In genomic region chr16:19808061-19808621, GRCh38 we compare ENCODE assay signal across 10 cellular contexts.
DNase-seq lines count a peak whose midpoint lies in the region; ATAC-seq, FAIRE-seq and TF ChIP-seq lines count a peak whose summit lies in the region.
"Had no signal": no experiment of that assay in that cellular context is flagged by ENCODE, and none has a peak within 500 bp of the region (broad histone marks: within the 10 kb centered on the region; RNA-seq: fewer than 3 reads in every experiment).

No MANE protein-coding gene starts in this region.

- no peaks in the 10 kb centered on the region for H3K27me3 ChIP-seq in AG04450 (ENCODE audit: control insufficient read depth, insufficient read depth, low read length)
- no peaks in the 10 kb centered on the region for H3K27me3 ChIP-seq in HepG2 (ENCODE audit: control insufficient read depth in 1 of 2, insufficient read depth in 2 of 2, low read length in 2 of 2)
- H3K27me3 ChIP-seq: BE2C had no signal

- peak; percentile 50 for FAIRE-seq in HepG2 (lab: Jason Lieb, UNC)
- FAIRE-seq: endometrium had no signal

- H3K9me3 Mint-ChIP-seq in activated T-helper 17 cell treated with anti-CD3 and anti-CD28 coated beads, Interleukin-2, amount 50 U/mL, for 72 hours: peaks cover 13% of the 10 kb centered on the region
- H3K9me3 Mint-ChIP-seq in T-helper 2 cell treated with Interferon-gamma antibody and Interleukin-4, amounts not matched to agents 5 μg/mL and 100 μg/mL, for 36 hours: peaks cover 17% of the 10 kb centered on the region

- no peak for TF ChIP-seq RAD21 in HepG2 (CRISPR knock-in tag; IDR thresholded peaks at IDR 0.05)

- H2AFZ ChIP-seq in HepG2 (ENCODE audit: low read length): no peak overlapping the region

- no peaks in the 10 kb centered on the region for H3K79me2 ChIP-seq in HepG2 (ENCODE audit: insufficient read depth, low read length)

- no peak overlapping the region for H3K4me2 ChIP-seq in HepG2 (ENCODE audit: low read depth, low read length)

- peak overlapping the region; percentile 12 for H3K27ac ChIP-seq in AG04450 (ENCODE audit: low read depth, low read length)
- no peak overlapping the region for H3K27ac ChIP-seq in HepG2 (ENCODE audit: extremely low read length, insufficient read depth, low read length)

- ATAC-seq in GM21528 (IDR thresholded peaks at IDR 0.05; ENCODE audit: low FRiP score, unreplicated experiment): peak; percentile 55
- ATAC-seq in activated T-helper 17 cell treated with anti-CD3 and anti-CD28 coated beads, Interleukin-2, amount 50 U/mL, for 72 hours (replicated peaks): peak; percentile 50
- peak; percentile 48; the same call in 2 of the 3 replicates for ATAC-seq in HepG2
- no peak for ATAC-seq in GM21423 (IDR thresholded peaks at IDR 0.05; ENCODE audit: unreplicated experiment)

- H3K4me3 Mint-ChIP-seq in activated T-helper 17 cell treated with anti-CD3 and anti-CD28 coated beads, Interleukin-2, amount 50 U/mL, for 72 hours: no peak overlapping the region
- H3K4me3 Mint-ChIP-seq in T-helper 2 cell treated with Interferon-gamma antibody and Interleukin-4, amounts not matched to agents 5 μg/mL and 100 μg/mL, for 36 hours: no peak overlapping the region

- H3K4me3 ChIP-seq in AG04450 (ENCODE audit: low read depth, low read length) (no peak overlapping the region), HepG2 (replicated peaks in 1 of 3; ENCODE audit: insufficient read depth in 1 of 3, low read depth in 2 of 3, low read length in 3 of 3) (no peak overlapping the region)

- intact Hi-C loops in HepG2 (cut with micrococcal nuclease; ENCODE audit: unreplicated experiment): no loop called here

- TF ChIP-seq EP300 in HepG2 (IDR thresholded peaks at IDR 0.05; ENCODE audit: low read depth in 2 of 2, low read length in 2 of 2) (no peak), HepG2 (CRISPR knock-in tag; IDR thresholded peaks at IDR 0.05; ENCODE audit: borderline replicate concordance) (no peak)

- CTCF ChIA-PET in AG04450 (lab: Charles Lee): interaction anchor here (1.0 kb wide), 1 partner anchor 23 kb away, joined by 3 read pairs; no protein-coding TSS in a partner anchor
- CTCF ChIA-PET in HepG2 (lab: Yijun Ruan, JAX; ENCODE audit: low intra/inter-chr PET ratio, low total read pairs): no interaction called here

- no peaks in the 10 kb centered on the region for H3K36me3 Mint-ChIP-seq in activated T-helper 17 cell treated with anti-CD3 and anti-CD28 coated beads, Interleukin-2, amount 50 U/mL, for 72 hours (ENCODE audit: low read depth)
- peaks cover 11% of the 10 kb centered on the region for H3K36me3 Mint-ChIP-seq in T-helper 2 cell treated with Interferon-gamma antibody and Interleukin-4, amounts not matched to agents 5 μg/mL and 100 μg/mL, for 36 hours (ENCODE audit: low read depth)

- no TSS peak for BruUV-seq in HepG2 (replicated peaks; lab: Mats Ljungman, UMichigan)

- no peak overlapping the region for H3K9ac ChIP-seq in HepG2 (ENCODE audit: insufficient read depth, low read depth, low read length)

- POLR2A ChIA-PET in AG04450 (lab: Yijun Ruan, JAX) (no interaction called here), HepG2 (lab: Yijun Ruan, JAX) (no interaction called here)

- no peak for TF ChIP-seq POLR2A in HepG2 (IDR thresholded peaks at IDR 0.05; ENCODE audit: insufficient read depth in 1 of 2, low read depth in 2 of 2, low read length in 2 of 2)

- no peaks in the 10 kb centered on the region for H4K20me1 ChIP-seq in HepG2 (ENCODE audit: insufficient read depth, low read length)

- H3K9me3 ChIP-seq in AG04450 (ENCODE audit: control insufficient read depth, insufficient read depth, low read length) (peaks cover 11% of the 10 kb centered on the region; the same call in 1 of the 2 replicates), HepG2 (ENCODE audit: low read length) (peaks cover 19% of the 10 kb centered on the region)
- H3K9me3 ChIP-seq: BE2C had no signal

- H3K27ac Mint-ChIP-seq in activated T-helper 17 cell treated with anti-CD3 and anti-CD28 coated beads, Interleukin-2, amount 50 U/mL, for 72 hours: no peak overlapping the region
- no peak overlapping the region for H3K27ac Mint-ChIP-seq in T-helper 2 cell treated with Interferon-gamma antibody and Interleukin-4, amounts not matched to agents 5 μg/mL and 100 μg/mL, for 36 hours

- no peak for TF ChIP-seq CTCF in AG04450 (IDR thresholded peaks at IDR 0.05; ENCODE audit: low read depth, low read length)
- TF ChIP-seq CTCF in HepG2 (CRISPR knock-in tag; IDR thresholded peaks at IDR 0.05): no peak

- H3K4me1 Mint-ChIP-seq in activated T-helper 17 cell treated with anti-CD3 and anti-CD28 coated beads, Interleukin-2, amount 50 U/mL, for 72 hours: peaks cover 16% of the 10 kb centered on the region
- H3K4me1 Mint-ChIP-seq in T-helper 2 cell treated with Interferon-gamma antibody and Interleukin-4, amounts not matched to agents 5 μg/mL and 100 μg/mL, for 36 hours (ENCODE audit: low read depth): peaks cover 9% of the 10 kb centered on the region

- H3K4me1 ChIP-seq in HepG2 (ENCODE audit: insufficient read depth, low read length): peaks cover 25% of the 10 kb centered on the region
- H3K4me1 ChIP-seq: BE2C had no signal

- no peaks in the 10 kb centered on the region for H3K27me3 Mint-ChIP-seq in activated T-helper 17 cell treated with anti-CD3 and anti-CD28 coated beads, Interleukin-2, amount 50 U/mL, for 72 hours
- no peaks in the 10 kb centered on the region for H3K27me3 Mint-ChIP-seq in T-helper 2 cell treated with Interferon-gamma antibody and Interleukin-4, amounts not matched to agents 5 μg/mL and 100 μg/mL, for 36 hours (ENCODE audit: low read depth)

- DNase-seq in AG04450 (ENCODE audit: low read depth, low spot score): no peak
- no peak for DNase-seq in HepG2 (ENCODE audit: low spot score)
- DNase-seq in T-helper 2 cell treated with Interferon-gamma antibody and Interleukin-4, amounts not matched to agents 5 μg/mL and 100 μg/mL, for 36 hours (ENCODE audit: low spot score): no peak
- DNase-seq in germinal center (ENCODE audit: low spot score): no peak
- no peak for DNase-seq in NCI-H146 treated with DMSO at 0.1 percent for 48 hours (lab: John Stamatoyannopoulos, UW; ENCODE audit: unreplicated experiment)
- DNase-seq: BE2C had no signal

- in situ Hi-C loops in HepG2 (cut with HindIII; ENCODE audit: extremely low pct_ligation_motif_present, low pct_unique_long_range_greater_than_20kb): no loop called here

- 51% methylated on average over 5 of the region's 5 CpGs for WGBS in HepG2 (ENCODE audit: low lambda C conversion rate)

- no peaks in the 10 kb centered on the region for H3K36me3 ChIP-seq in HepG2 (replicated peaks in 1 of 2; ENCODE audit: control insufficient read depth in 1 of 2, insufficient read depth in 2 of 2, low read length in 2 of 2)
- H3K36me3 ChIP-seq: BE2C had no signal

TF ChIP-seq in HepG2, 621 proteins besides CTCF, POLR2A, EP300 and RAD21:
- TF ChIP-seq THAP11 (CRISPR knock-in tag; IDR thresholded peaks at IDR 0.05) (no peak), SYNCRIP (IDR thresholded peaks at IDR 0.05; ENCODE audit: insufficient read depth, low read depth, low read length) (no peak), HNRNPLL (IDR thresholded peaks at IDR 0.05; ENCODE audit: low read depth, low read length, poor library complexity, severe bottlenecking) (no peak), CSRNP2 (CRISPR knock-in tag; conservative IDR thresholded peaks at IDR 0.05; ENCODE audit: low read depth) (no peak), ZNF713 (CRISPR knock-in tag; IDR thresholded peaks at IDR 0.05) (no peak)
